In the genomic region with DNA sequence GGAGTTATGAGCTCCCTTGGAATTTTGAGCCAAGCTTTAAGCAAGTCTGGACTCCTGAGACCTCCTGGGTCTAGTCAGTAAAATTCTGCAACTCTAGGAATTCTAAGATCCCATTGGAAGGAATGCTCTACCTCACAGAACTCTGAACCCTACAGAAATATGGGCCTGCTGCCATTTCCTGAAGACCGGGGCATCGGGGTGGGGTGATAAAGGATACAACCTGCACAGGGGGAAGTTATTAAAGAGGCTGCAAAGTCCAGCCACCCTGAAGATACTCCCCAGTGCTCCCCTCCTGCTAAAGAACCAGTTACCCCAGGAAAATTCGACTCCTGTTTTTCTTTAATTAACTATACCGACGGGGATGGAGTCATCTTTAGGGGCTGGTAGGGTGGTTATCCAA, we compare ENCODE assay signal across 1 cellular context.
TF ChIP-seq lines count a peak whose summit lies in the region.

No MANE protein-coding gene starts in this region.

TF ChIP-seq in GM23338, 12 proteins besides CTCF, POLR2A, EP300 and RAD21 (continued from another document):
- TF ChIP-seq, protein P1, sequence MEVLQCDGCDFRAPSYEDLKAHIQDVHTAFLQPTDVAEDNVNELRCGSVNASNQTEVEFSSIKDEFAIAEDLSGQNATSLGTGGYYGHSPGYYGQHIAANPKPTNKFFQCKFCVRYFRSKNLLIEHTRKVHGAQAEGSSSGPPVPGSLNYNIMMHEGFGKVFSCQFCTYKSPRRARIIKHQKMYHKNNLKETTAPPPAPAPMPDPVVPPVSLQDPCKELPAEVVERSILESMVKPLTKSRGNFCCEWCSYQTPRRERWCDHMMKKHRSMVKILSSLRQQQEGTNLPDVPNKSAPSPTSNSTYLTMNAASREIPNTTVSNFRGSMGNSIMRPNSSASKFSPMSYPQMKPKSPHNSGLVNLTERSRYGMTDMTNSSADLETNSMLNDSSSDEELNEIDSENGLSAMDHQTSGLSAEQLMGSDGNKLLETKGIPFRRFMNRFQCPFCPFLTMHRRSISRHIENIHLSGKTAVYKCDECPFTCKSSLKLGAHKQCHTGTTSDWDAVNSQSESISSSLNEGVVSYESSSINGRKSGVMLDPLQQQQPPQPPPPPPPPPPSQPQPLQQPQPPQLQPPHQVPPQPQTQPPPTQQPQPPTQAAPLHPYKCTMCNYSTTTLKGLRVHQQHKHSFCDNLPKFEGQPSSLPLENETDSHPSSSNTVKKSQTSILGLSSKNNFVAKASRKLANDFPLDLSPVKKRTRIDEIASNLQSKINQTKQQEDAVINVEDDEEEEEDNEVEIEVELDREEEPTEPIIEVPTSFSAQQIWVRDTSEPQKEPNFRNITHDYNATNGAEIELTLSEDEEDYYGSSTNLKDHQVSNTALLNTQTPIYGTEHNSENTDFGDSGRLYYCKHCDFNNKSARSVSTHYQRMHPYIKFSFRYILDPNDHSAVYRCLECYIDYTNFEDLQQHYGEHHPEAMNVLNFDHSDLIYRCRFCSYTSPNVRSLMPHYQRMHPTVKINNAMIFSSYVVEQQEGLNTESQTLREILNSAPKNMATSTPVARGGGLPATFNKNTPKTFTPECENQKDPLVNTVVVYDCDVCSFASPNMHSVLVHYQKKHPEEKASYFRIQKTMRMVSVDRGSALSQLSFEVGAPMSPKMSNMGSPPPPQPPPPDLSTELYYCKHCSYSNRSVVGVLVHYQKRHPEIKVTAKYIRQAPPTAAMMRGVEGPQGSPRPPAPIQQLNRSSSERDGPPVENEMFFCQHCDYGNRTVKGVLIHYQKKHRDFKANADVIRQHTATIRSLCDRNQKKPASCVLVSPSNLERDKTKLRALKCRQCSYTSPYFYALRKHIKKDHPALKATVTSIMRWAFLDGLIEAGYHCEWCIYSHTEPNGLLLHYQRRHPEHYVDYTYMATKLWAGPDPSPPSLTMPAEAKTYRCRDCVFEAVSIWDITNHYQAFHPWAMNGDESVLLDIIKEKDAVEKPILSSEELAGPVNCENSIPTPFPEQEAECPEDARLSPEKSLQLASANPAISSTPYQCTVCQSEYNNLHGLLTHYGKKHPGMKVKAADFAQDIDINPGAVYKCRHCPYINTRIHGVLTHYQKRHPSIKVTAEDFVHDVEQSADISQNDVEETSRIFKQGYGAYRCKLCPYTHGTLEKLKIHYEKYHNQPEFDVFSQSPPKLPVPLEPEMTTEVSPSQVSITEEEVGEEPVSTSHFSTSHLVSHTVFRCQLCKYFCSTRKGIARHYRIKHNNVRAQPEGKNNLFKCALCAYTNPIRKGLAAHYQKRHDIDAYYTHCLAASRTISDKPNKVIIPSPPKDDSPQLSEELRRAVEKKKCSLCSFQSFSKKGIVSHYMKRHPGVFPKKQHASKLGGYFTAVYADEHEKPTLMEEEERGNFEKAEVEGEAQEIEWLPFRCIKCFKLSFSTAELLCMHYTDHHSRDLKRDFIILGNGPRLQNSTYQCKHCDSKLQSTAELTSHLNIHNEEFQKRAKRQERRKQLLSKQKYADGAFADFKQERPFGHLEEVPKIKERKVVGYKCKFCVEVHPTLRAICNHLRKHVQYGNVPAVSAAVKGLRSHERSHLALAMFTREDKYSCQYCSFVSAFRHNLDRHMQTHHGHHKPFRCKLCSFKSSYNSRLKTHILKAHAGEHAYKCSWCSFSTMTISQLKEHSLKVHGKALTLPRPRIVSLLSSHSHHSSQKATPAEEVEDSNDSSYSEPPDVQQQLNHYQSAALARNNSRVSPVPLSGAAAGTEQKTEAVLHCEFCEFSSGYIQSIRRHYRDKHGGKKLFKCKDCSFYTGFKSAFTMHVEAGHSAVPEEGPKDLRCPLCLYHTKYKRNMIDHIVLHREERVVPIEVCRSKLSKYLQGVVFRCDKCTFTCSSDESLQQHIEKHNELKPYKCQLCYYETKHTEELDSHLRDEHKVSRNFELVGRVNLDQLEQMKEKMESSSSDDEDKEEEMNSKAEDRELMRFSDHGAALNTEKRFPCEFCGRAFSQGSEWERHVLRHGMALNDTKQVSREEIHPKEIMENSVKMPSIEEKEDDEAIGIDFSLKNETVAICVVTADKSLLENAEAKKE (CRISPR knock-in tag; IDR thresholded peaks at IDR 0.05), result no peak
- TF ChIP-seq ZNF114 (CRISPR knock-in tag; IDR thresholded peaks at IDR 0.05), result no peak
- TF ChIP-seq, protein P2, sequence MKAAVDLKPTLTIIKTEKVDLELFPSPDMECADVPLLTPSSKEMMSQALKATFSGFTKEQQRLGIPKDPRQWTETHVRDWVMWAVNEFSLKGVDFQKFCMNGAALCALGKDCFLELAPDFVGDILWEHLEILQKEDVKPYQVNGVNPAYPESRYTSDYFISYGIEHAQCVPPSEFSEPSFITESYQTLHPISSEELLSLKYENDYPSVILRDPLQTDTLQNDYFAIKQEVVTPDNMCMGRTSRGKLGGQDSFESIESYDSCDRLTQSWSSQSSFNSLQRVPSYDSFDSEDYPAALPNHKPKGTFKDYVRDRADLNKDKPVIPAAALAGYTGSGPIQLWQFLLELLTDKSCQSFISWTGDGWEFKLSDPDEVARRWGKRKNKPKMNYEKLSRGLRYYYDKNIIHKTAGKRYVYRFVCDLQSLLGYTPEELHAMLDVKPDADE (IDR thresholded peaks at IDR 0.05), result no peak
- TF ChIP-seq POLR2AphosphoS5 (IDR thresholded peaks at IDR 0.05; ENCODE audit: low read depth), result no peak
- TF ChIP-seq ZNF331 (CRISPR knock-in tag; IDR thresholded peaks at IDR 0.05; ENCODE audit: low read depth), result no peak
- TF ChIP-seq EZH2phosphoT487 (IDR thresholded peaks at IDR 0.05; ENCODE audit: unreplicated experiment), result no peak
- TF ChIP-seq NANOG (IDR thresholded peaks at IDR 0.05; ENCODE audit: borderline replicate concordance), result no peak
- no peak for TF ChIP-seq EZH2 (IDR thresholded peaks at IDR 0.05; ENCODE audit: low read depth, unreplicated experiment)
- no peak for TF ChIP-seq CREB1 (CRISPR knock-in tag; IDR thresholded peaks at IDR 0.05; ENCODE audit: low read depth)
